Comparison of ENCODE assay signal across 1 cellular context in the genomic region with DNA sequence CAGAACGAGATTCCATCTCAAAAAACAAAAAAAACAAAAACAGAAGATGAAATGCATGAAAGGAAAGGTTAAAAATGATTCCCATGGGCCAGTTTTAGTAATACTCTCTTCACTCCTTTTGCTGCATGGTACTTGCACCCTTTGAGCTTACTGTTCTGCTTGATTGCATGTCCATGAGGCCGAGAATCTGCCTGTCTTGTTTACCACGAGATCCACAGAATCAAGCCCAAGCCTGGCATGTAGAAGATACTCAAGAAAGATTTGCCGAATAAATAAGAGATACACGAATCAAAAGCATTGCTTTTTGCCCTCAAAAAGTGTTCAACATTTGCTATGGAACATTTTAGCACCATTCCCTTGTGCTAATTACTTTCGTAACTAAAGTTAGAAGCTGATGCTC.
TF ChIP-seq lines count a peak whose summit lies in the region.

No MANE protein-coding gene starts in this region.

TF ChIP-seq in HepG2, 621 proteins besides CTCF, POLR2A, EP300 and RAD21:
- no peak for TF ChIP-seq PRPF4 (IDR thresholded peaks at IDR 0.05; ENCODE audit: low read depth, low read length, poor library complexity, severe bottlenecking)
- no peak for TF ChIP-seq RARA (CRISPR knock-in tag; IDR thresholded peaks at IDR 0.05)
- TF ChIP-seq SRY (CRISPR knock-in tag; IDR thresholded peaks at IDR 0.05): no peak
- TF ChIP-seq ZSCAN30 (CRISPR knock-in tag; IDR thresholded peaks at IDR 0.05): no peak
- TF ChIP-seq ZFP62 (CRISPR knock-in tag; IDR thresholded peaks at IDR 0.05): no peak
- no peak for TF ChIP-seq GLI4 (CRISPR knock-in tag; IDR thresholded peaks at IDR 0.05; ENCODE audit: borderline replicate concordance)
- no peak for TF ChIP-seq ZNF672 (CRISPR knock-in tag; IDR thresholded peaks at IDR 0.05)
- no peak for TF ChIP-seq ZNF224 (CRISPR knock-in tag; IDR thresholded peaks at IDR 0.05)
- no peak for TF ChIP-seq ZNF782 (CRISPR knock-in tag; IDR thresholded peaks at IDR 0.05; ENCODE audit: borderline replicate concordance)
- TF ChIP-seq ZNF407 (CRISPR knock-in tag; IDR thresholded peaks at IDR 0.05; ENCODE audit: not compliant biosample characterization): no peak
- TF ChIP-seq KDM1A (CRISPR knock-in tag; IDR thresholded peaks at IDR 0.05): no peak
- TF ChIP-seq SYNCRIP (IDR thresholded peaks at IDR 0.05; ENCODE audit: insufficient read depth, low read depth, low read length): no peak
- TF ChIP-seq ZNF691 (CRISPR knock-in tag; IDR thresholded peaks at IDR 0.05; ENCODE audit: borderline replicate concordance, low read depth): no peak
- TF ChIP-seq THRA (CRISPR knock-in tag; IDR thresholded peaks at IDR 0.05; ENCODE audit: borderline replicate concordance): no peak
- TF ChIP-seq ZFP37 (CRISPR knock-in tag; IDR thresholded peaks at IDR 0.05; ENCODE audit: borderline replicate concordance): no peak
- no peak for TF ChIP-seq ISX (CRISPR knock-in tag; conservative IDR thresholded peaks at IDR 0.05)
